Comparison of ENCODE assay signal across 27 cellular contexts in genomic region chr13:31772231-31772630, GRCh38. TPM values are rescaled to one million over a fixed set of nuclear protein-coding genes. Genes with fewer than 3 reads are reported as not detected.
"Had no signal": no experiment of that assay in that cellular context is flagged by ENCODE, and none has a peak within 500 bp of the region (broad histone marks: within the 10 kb centered on the region; RNA-seq: fewer than 3 reads in every experiment).

No MANE protein-coding gene starts in this region.

- H3K4me3 ChIP-seq: ascending aorta had no signal

- H3K9me3 Mint-ChIP-seq: activated B cell treated with CpG ODN at 0.5 μM for 24 hours; activated CD4-positive, alpha-beta T cell treated with anti-CD3 and anti-CD28 coated beads, Interleukin-2, amount 10 ng/mL, durations not matched to agents 24 days and 14 days; activated naive CD4-positive, alpha-beta T cell treated with anti-CD3 and anti-CD28 coated beads, Interleukin-2, amount 50 U/mL, for 24 hours; activated T-cell treated with anti-CD3 and anti-CD28 coated beads, Interleukin-2, amount 50 U/mL, for 24 hours; activated T-helper 1 cell treated with anti-CD3 and anti-CD28 coated beads, Interleukin-12 subunit alpha, Interleukin-12 subunit beta, Interleukin-2, Interleukin-4 antibody, amounts not matched to agents 30 ng/mL and 10 ng/mL and 1 ng/mL, durations not matched to agents 14 hours and 24 hours and 36 hours; brain; central memory CD8-positive, alpha-beta T cell had no signal

- H3K36me3 Mint-ChIP-seq: activated CD8-positive, alpha-beta memory T cell treated with anti-CD3 and anti-CD28 coated beads, Interleukin-2, amount 10 ng/mL, durations not matched to agents 7 days and 5 days; activated naive CD4-positive, alpha-beta T cell treated with anti-CD3 and anti-CD28 coated beads, Interleukin-2, amount 50 U/mL, for 24 hours; brain had no signal

- H3K27me3 ChIP-seq: ascending aorta had no signal

- H3K4me3 Mint-ChIP-seq: activated B cell treated with CpG ODN at 0.5 μM for 24 hours; activated CD4-positive, alpha-beta T cell treated with anti-CD3 and anti-CD28 coated beads, Interleukin-2, amount 10 ng/mL, durations not matched to agents 24 days and 14 days; activated CD8-positive, alpha-beta memory T cell treated with anti-CD3 and anti-CD28 coated beads, Interleukin-2, amount 10 ng/mL, durations not matched to agents 7 days and 5 days; activated T-cell treated with anti-CD3 and anti-CD28 coated beads, Interleukin-2, amount 50 U/mL, for 24 hours; activated T-helper 1 cell treated with anti-CD3 and anti-CD28 coated beads, Interleukin-12 subunit alpha, Interleukin-12 subunit beta, Interleukin-2, Interleukin-4 antibody, amounts not matched to agents 30 ng/mL and 10 ng/mL and 1 ng/mL, durations not matched to agents 14 hours and 24 hours and 36 hours; brain; T-helper 17 cell had no signal

- H3K36me3 ChIP-seq: ascending aorta had no signal

- H3K4me1 Mint-ChIP-seq: activated CD8-positive, alpha-beta memory T cell treated with anti-CD3 and anti-CD28 coated beads, Interleukin-2, amount 10 ng/mL, durations not matched to agents 7 days and 5 days had no signal

- H3K27me3 Mint-ChIP-seq: activated B cell treated with CpG ODN at 0.5 μM for 24 hours; activated CD8-positive, alpha-beta memory T cell treated with anti-CD3 and anti-CD28 coated beads, Interleukin-2, amount 10 ng/mL, durations not matched to agents 7 days and 5 days; activated naive CD4-positive, alpha-beta T cell treated with anti-CD3 and anti-CD28 coated beads, Interleukin-2, amount 50 U/mL, for 24 hours; activated T-cell treated with anti-CD3 and anti-CD28 coated beads, Interleukin-2, amount 50 U/mL, for 24 hours; central memory CD8-positive, alpha-beta T cell; T-helper 17 cell had no signal

- H3K27ac Mint-ChIP-seq: activated B cell treated with CpG ODN at 0.5 μM for 24 hours; activated CD4-positive, alpha-beta T cell treated with anti-CD3 and anti-CD28 coated beads, Interleukin-2, amount 10 ng/mL, durations not matched to agents 24 days and 14 days; activated CD8-positive, alpha-beta memory T cell treated with anti-CD3 and anti-CD28 coated beads, Interleukin-2, amount 10 ng/mL, durations not matched to agents 7 days and 5 days; activated naive CD4-positive, alpha-beta T cell treated with anti-CD3 and anti-CD28 coated beads, Interleukin-2, amount 50 U/mL, for 24 hours; activated T-cell treated with anti-CD3 and anti-CD28 coated beads, Interleukin-2, amount 50 U/mL, for 24 hours; activated T-helper 1 cell treated with anti-CD3 and anti-CD28 coated beads, Interleukin-12 subunit alpha, Interleukin-12 subunit beta, Interleukin-2, Interleukin-4 antibody, amounts not matched to agents 30 ng/mL and 10 ng/mL and 1 ng/mL, durations not matched to agents 14 hours and 24 hours and 36 hours; brain had no signal

- ATAC-seq: activated CD8-positive, alpha-beta memory T cell treated with anti-CD3 and anti-CD28 coated beads, Interleukin-2, amount 10 ng/mL, durations not matched to agents 7 days and 5 days; T-helper 17 cell had no signal

- DNase-seq: activated B cell treated with CpG ODN at 0.5 μM for 24 hours; activated CD4-positive, alpha-beta T cell treated with anti-CD3 and anti-CD28 coated beads for 1 hour; activated CD4-positive, alpha-beta T cell treated with anti-CD3 and anti-CD28 coated beads, Interleukin-2, amount 10 ng/mL, durations not matched to agents 24 days and 14 days; activated CD4-positive, alpha-beta T cell treated with anti-CD3 and anti-CD28 coated beads, Interleukin-2, amount 50 U/mL, for 48 hours; activated CD8-positive, alpha-beta memory T cell treated with anti-CD3 and anti-CD28 coated beads, Interleukin-2, amount 10 ng/mL, durations not matched to agents 7 days and 5 days; activated effector memory CD4-positive, alpha-beta T cell treated with Interleukin-2 at 50 U/mL for 16 hours; activated naive CD4-positive, alpha-beta T cell; activated T-cell treated with anti-CD3 and anti-CD28 coated beads, Interleukin-2, amount 50 U/mL, for 24 hours; amniotic stem cell; Kasumi-1; KBM-7; MV-4-11; NCI-H1092 treated with DMSO at 0.1 percent for 48 hours; NCI-H1436; NCI-H1694 treated with DMSO at 0.1 percent for 48 hours; NCI-H2029 treated with DMSO at 0.1 percent for 48 hours; NCI-H446; NCI-H524; SIG-M5; T-helper 17 cell; T-helper 9 cell had no signal

- H3K9me3 ChIP-seq: ascending aorta had no signal

RNA-seq across cellular contexts. Expression of gene RXFP2, which starts 32.9 kb away (rescaled TPM):
- total RNA-seq: activated B cell treated with CpG ODN at 0.5 μM for 24 hours; activated CD4-positive, alpha-beta T cell treated with anti-CD3 and anti-CD28 coated beads, Interleukin-2, amount 10 ng/mL, durations not matched to agents 24 days and 14 days; activated CD8-positive, alpha-beta memory T cell treated with anti-CD3 and anti-CD28 coated beads, Interleukin-2, amount 10 ng/mL, durations not matched to agents 7 days and 5 days; activated T-helper 1 cell treated with anti-CD3 and anti-CD28 coated beads, Interleukin-12 subunit alpha, Interleukin-12 subunit beta, Interleukin-2, Interleukin-4 antibody, amounts not matched to agents 30 ng/mL and 10 ng/mL and 1 ng/mL, durations not matched to agents 14 hours and 24 hours and 36 hours; ascending aorta; MCF 10A; T-helper 17 cell had no signal
